In genomic region chr1:23563003-23563402, GRCh38 we compare ENCODE assay signal across 8 cellular contexts. TPM values are rescaled to one million over a fixed set of nuclear protein-coding genes. Genes with fewer than 3 reads are reported as not detected.
A peak's percentile ranks its signal among the peaks of the same experiment; 100 is the strongest.
DNase-seq lines count a peak whose midpoint lies in the region; ATAC-seq and TF ChIP-seq lines count a peak whose summit lies in the region.

No MANE protein-coding gene starts in this region.

- DNase-seq in AG04450 (ENCODE audit: low read depth, low spot score) = no peak
- DNase-seq in OCI-LY7 (ENCODE audit: low spot score) = no peak
- no peak for DNase-seq in endodermal cell
- no peak for DNase-seq in osteoblast (ENCODE audit: insufficient read length, low spot score, missing footprints)
- DNase-seq in NK-92 (lab: John Stamatoyannopoulos, UW; ENCODE audit: unreplicated experiment) = no peak
- no peak for DNase-seq in NCI-H345 (lab: John Stamatoyannopoulos, UW)

- peaks cover 57% of the 10 kb centered on the region for H3K4me1 Mint-ChIP-seq in endodermal cell

- H3K36me3 ChIP-seq in OCI-LY7 (ENCODE audit: insufficient read depth, low read length) (peaks cover 13% of the 10 kb centered on the region), endodermal cell (ENCODE audit: control insufficient read depth, insufficient read depth, low read length) (no peaks in the 10 kb centered on the region), osteoblast (ENCODE audit: insufficient read depth, low read length) (peaks cover 7% of the 10 kb centered on the region)

- BruUV-seq in OCI-LY7 (replicated peaks; lab: Mats Ljungman, UMichigan) = no TSS peak

- H3K79me2 ChIP-seq in OCI-LY7 (ENCODE audit: insufficient read depth, low read depth, low read length) (peaks cover 37% of the 10 kb centered on the region), osteoblast (ENCODE audit: insufficient read depth, low read length) (peaks cover 12% of the 10 kb centered on the region)

- H3K27ac Mint-ChIP-seq in endodermal cell = peak overlapping the region; percentile 100

- intact Hi-C loops in OCI-LY7 (cut with micrococcal nuclease; ENCODE audit: unreplicated experiment) = no loop called here

- H3K27ac ChIP-seq in AG04450 (ENCODE audit: low read depth, low read length) (peak overlapping the region; percentile 75), OCI-LY7 (ENCODE audit: low read depth, low read length, poor library complexity, severe bottlenecking) (peak overlapping the region; percentile 97), endodermal cell (ENCODE audit: low read depth, low read length) (peak overlapping the region; percentile 69), osteoblast (ENCODE audit: low read depth, low read length) (peak overlapping the region; percentile 97)

- H3K4me3 ChIP-seq in AG04450 (ENCODE audit: low read depth, low read length) (no peak overlapping the region), OCI-LY7 (ENCODE audit: low read depth, low read length, poor library complexity, severe bottlenecking) (peak overlapping the region; percentile 94), endodermal cell (ENCODE audit: low read length) (no peak overlapping the region), osteoblast (ENCODE audit: insufficient read depth, low read length) (no peak overlapping the region)

- H2AFZ ChIP-seq in OCI-LY7 (ENCODE audit: low read length) = no peak overlapping the region
- H2AFZ ChIP-seq in osteoblast (ENCODE audit: low read length) = no peak overlapping the region

- peak overlapping the region; percentile 38 for H3K4me3 Mint-ChIP-seq in endodermal cell

- no peaks in the 10 kb centered on the region; the same call in 1 of the 2 replicates for H3K9me3 ChIP-seq in AG04450 (ENCODE audit: control insufficient read depth, insufficient read depth, low read length)
- no peaks in the 10 kb centered on the region for H3K9me3 ChIP-seq in OCI-LY7 (ENCODE audit: low read length)
- no peaks in the 10 kb centered on the region for H3K9me3 ChIP-seq in endodermal cell (ENCODE audit: control insufficient read depth, low read length)
- H3K9me3 ChIP-seq in osteoblast (ENCODE audit: low read depth, low read length) = no peaks in the 10 kb centered on the region

- no peak for ATAC-seq in HG03025 (IDR thresholded peaks at IDR 0.05; ENCODE audit: low FRiP score, unreplicated experiment)
- no peak for ATAC-seq in HG03571 (IDR thresholded peaks at IDR 0.05; ENCODE audit: unreplicated experiment)

- CTCF ChIA-PET in AG04450 (lab: Charles Lee) = interaction anchor here (3.2 kb wide), 1 partner anchor 72 kb away, joined by 11 read pairs; no protein-coding TSS in a partner anchor
- CTCF ChIA-PET in OCI-LY7 (lab: Charles Lee; ENCODE audit: unreplicated experiment) = no interaction called here

- H3K9me2 ChIP-seq in OCI-LY7 (ENCODE audit: insufficient read depth, low read length) = no peaks in the 10 kb centered on the region

- H3K4me2 ChIP-seq in OCI-LY7 (ENCODE audit: low read length) = peak overlapping the region; percentile 97
- H3K4me2 ChIP-seq in osteoblast (ENCODE audit: insufficient read depth, low read length) = peak overlapping the region; percentile 95

- peak overlapping the region; percentile 85 for H3K9ac ChIP-seq in endodermal cell (ENCODE audit: extremely low read depth, low read length, poor library complexity, severe bottlenecking)

- WGBS in endodermal cell (ENCODE audit: insufficient coverage in 1 of 2, insufficient read length in 1 of 2), 2 experiments = 89 to 100% methylated on average over 3 to 8 of the region's 9 CpGs

- H3K27me3 Mint-ChIP-seq in endodermal cell (ENCODE audit: insufficient read depth) = no peaks in the 10 kb centered on the region

- H3K36me3 Mint-ChIP-seq in endodermal cell (ENCODE audit: low read depth) = peaks cover 8% of the 10 kb centered on the region

- POLR2A ChIA-PET in AG04450 (lab: Yijun Ruan, JAX) = interaction anchor here (1.7 kb wide), 1 partner anchor 14 kb away, joined by 8 read pairs; no protein-coding TSS in a partner anchor
- POLR2A ChIA-PET in OCI-LY7 (lab: Charles Lee) = interaction anchor here (6.8 to 12.1 kb wide), 2 partner anchors 11 to 32 kb away, joined by 135 to 259 read pairs; no protein-coding TSS in a partner anchor

- TF ChIP-seq CTCF in AG04450 (IDR thresholded peaks at IDR 0.05; ENCODE audit: low read depth, low read length) (no peak), OCI-LY7 (conservative IDR thresholded peaks at IDR 0.05; ENCODE audit: low read length) (no peak), endodermal cell (conservative IDR thresholded peaks at IDR 0.05) (no peak), osteoblast (IDR thresholded peaks at IDR 0.05; ENCODE audit: extremely low read depth, low read depth, low read length) (no peak)

- H4K20me1 ChIP-seq in OCI-LY7 (ENCODE audit: insufficient read depth, low read length) = peaks cover 12% of the 10 kb centered on the region
- peaks cover 10% of the 10 kb centered on the region for H4K20me1 ChIP-seq in osteoblast (ENCODE audit: insufficient read depth, low read length)

- H3K27me3 ChIP-seq in AG04450 (ENCODE audit: control insufficient read depth, insufficient read depth, low read length) = no peaks in the 10 kb centered on the region
- no peaks in the 10 kb centered on the region for H3K27me3 ChIP-seq in endodermal cell (ENCODE audit: control insufficient read depth, insufficient read depth, low read length, poor library complexity, severe bottlenecking)
- no peaks in the 10 kb centered on the region for H3K27me3 ChIP-seq in osteoblast (ENCODE audit: insufficient read depth, low read length)

- H3K4me1 ChIP-seq in OCI-LY7 (ENCODE audit: insufficient read depth, low read length, poor library complexity, severe bottlenecking) (peaks cover 66% of the 10 kb centered on the region), endodermal cell (ENCODE audit: control insufficient read depth, insufficient read depth, low read length) (peaks cover 24% of the 10 kb centered on the region), osteoblast (ENCODE audit: insufficient read depth, low read length) (peaks cover 43% of the 10 kb centered on the region)

- no peaks in the 10 kb centered on the region for H3K9me3 Mint-ChIP-seq in endodermal cell

RNA-seq across cellular contexts. Expression of gene ID3, which starts 3.7 kb away (rescaled TPM):
- 15.3 and 25.0 TPM in 2 replicates for polyA plus RNA-seq in AG04450 (2011; rRNA removed)
- 27.0 and 45.8 TPM in 2 replicates for polyA minus RNA-seq in AG04450 (2011; rRNA and poly(A)+ RNA removed)
- total RNA-seq in OCI-LY7 (2014; rRNA removed; shearing (Covaris generic)) = 1,286 and 1,658 TPM in 2 replicates
- 621 and 629 TPM in 2 replicates for total RNA-seq in OCI-LY7 (2022)
- total RNA-seq in endodermal cell = 100 to 1,000 TPM; 281 to 338 TPM
- polyA plus RNA-seq in endodermal cell (2013, experiment 1 of 2) = 319 TPM
- polyA plus RNA-seq in endodermal cell (2013, experiment 2 of 2) = 289 TPM
- total RNA-seq in osteoblast = 177 and 240 TPM in 2 replicates

RNA-seq across cellular contexts. Expression of gene E2F2, which starts 32.0 kb away (rescaled TPM):
- polyA plus RNA-seq in AG04450 (2011; rRNA removed) = 0.05 and 0.06 TPM in 2 replicates
- polyA minus RNA-seq in AG04450 (2011; rRNA and poly(A)+ RNA removed) = 0.26 and 0.46 TPM in 2 replicates
- total RNA-seq in OCI-LY7 (2014; rRNA removed; shearing (Covaris generic)) = 176 and 203 TPM in 2 replicates
- total RNA-seq in OCI-LY7 (2022) (212 and 224 TPM in 2 replicates), endodermal cell (1 to 10 TPM; 7.3 to 9.8 TPM), osteoblast (under 0.01 and 0.29 TPM in 2 replicates)
- polyA plus RNA-seq in endodermal cell (2013, experiment 1 of 2) = 7.4 TPM
- 7.7 TPM for polyA plus RNA-seq in endodermal cell (2013, experiment 2 of 2)

Comparison
In these comparisons a context has a peak if more than half of its experiments do, and no peak if none do; other contexts are left out.
1. RNA of gene E2F2, which starts 32.0 kb away (total RNA-seq): 176 to 224 TPM in OCI-LY7; 7.3 to 9.8 TPM in endodermal cell and under 0.01 to 0.29 TPM in osteoblast; every median in the first group is over 10 times any median in the second.
2. Peak in every context shown above with its lines, with median percentiles within 50 percentile points of each other: H3K27ac ChIP-seq.